Comparison of ENCODE assay signal across 26 cellular contexts in the genomic region with DNA sequence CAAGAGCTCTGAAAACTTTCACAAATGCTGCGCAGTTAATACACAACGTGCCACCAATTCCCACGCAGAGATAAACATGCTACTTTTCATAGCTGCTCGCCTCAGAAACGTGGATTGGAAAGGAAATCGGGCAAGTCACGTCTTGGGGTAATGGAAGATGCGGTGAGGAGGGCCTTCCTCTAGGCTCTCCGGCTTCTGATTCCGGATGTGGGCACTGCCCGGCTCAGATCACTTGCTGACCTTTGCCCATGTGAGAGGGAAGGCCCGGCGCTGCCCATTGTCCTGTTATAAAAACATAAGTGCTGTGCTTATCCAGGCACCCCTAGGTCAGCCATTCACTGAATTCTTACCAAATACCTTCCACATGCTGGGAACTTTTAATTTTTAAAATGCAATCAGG. TPM values are rescaled to one million over a fixed set of nuclear protein-coding genes. Genes with fewer than 3 reads are reported as not detected.
DNase-seq lines count a peak whose midpoint lies in the region; ATAC-seq and TF ChIP-seq lines count a peak whose summit lies in the region.
"Had no signal": no experiment of that assay in that cellular context is flagged by ENCODE, and none has a peak within 500 bp of the region (broad histone marks: within the 10 kb centered on the region; RNA-seq: fewer than 3 reads in every experiment).

No MANE protein-coding gene starts in this region.

- peak overlapping the region; percentile 79 to 99 (median 94) for H3K27ac Mint-ChIP-seq in brain
- H3K27ac Mint-ChIP-seq in progenitor cell of endocrine pancreas, result peak overlapping the region; percentile 97
- H3K27ac Mint-ChIP-seq in activated T-helper 1 cell treated with anti-CD3 and anti-CD28 coated beads, Interleukin-12 subunit alpha, Interleukin-12 subunit beta, Interleukin-2, Interleukin-4 antibody, amounts not matched to agents 30 ng/mL and 10 ng/mL and 1 ng/mL, durations not matched to agents 14 hours and 24 hours and 36 hours, result no peak overlapping the region
- H3K27ac Mint-ChIP-seq: activated naive CD8-positive, alpha-beta T cell treated with anti-CD3 and anti-CD28 coated beads for 36 hours; immature natural killer cell had no signal

- TF ChIP-seq CTCF in brain (conservative IDR thresholded peaks at IDR 0.05) (no peak), progenitor cell of endocrine pancreas (IDR thresholded peaks at IDR 0.05; ENCODE audit: unreplicated experiment) (no peak)

- H3K4me1 Mint-ChIP-seq in brain (peaks cover 74% of the 10 kb centered on the region), progenitor cell of endocrine pancreas (ENCODE audit: low read depth) (peaks cover 17% of the 10 kb centered on the region)
- no peaks in the 10 kb centered on the region for H3K4me1 Mint-ChIP-seq in activated T-helper 1 cell treated with anti-CD3 and anti-CD28 coated beads, Interleukin-12 subunit alpha, Interleukin-12 subunit beta, Interleukin-2, Interleukin-4 antibody, amounts not matched to agents 30 ng/mL and 10 ng/mL and 1 ng/mL, durations not matched to agents 14 hours and 24 hours and 36 hours (ENCODE audit: low read depth)
- H3K4me1 Mint-ChIP-seq: immature natural killer cell had no signal

- intact Hi-C loops in activated T-helper 1 cell treated with anti-CD3 and anti-CD28 coated beads, Interleukin-12 subunit alpha, Interleukin-12 subunit beta, Interleukin-2, Interleukin-4 antibody, amounts not matched to agents 30 ng/mL and 10 ng/mL and 1 ng/mL, durations not matched to agents 14 hours and 24 hours and 36 hours (cut with micrococcal nuclease), result no loop called here

- no peak for ATAC-seq in HG03378 (IDR thresholded peaks at IDR 0.05; ENCODE audit: unreplicated experiment)
- ATAC-seq: activated CD4-positive, CD25-positive, alpha-beta regulatory T cell treated with anti-CD3 and anti-CD28 coated beads, Interleukin-2, amount 50 U/mL, for 24 hours; lower lobe of right lung; naive thymus-derived CD4-positive, alpha-beta T cell; Panc1 had no signal

- H3K36me3 Mint-ChIP-seq in brain (peaks cover 34% of the 10 kb centered on the region), progenitor cell of endocrine pancreas (ENCODE audit: insufficient read depth) (peaks cover 2% of the 10 kb centered on the region)
- H3K36me3 Mint-ChIP-seq in activated T-helper 1 cell treated with anti-CD3 and anti-CD28 coated beads, Interleukin-12 subunit alpha, Interleukin-12 subunit beta, Interleukin-2, Interleukin-4 antibody, amounts not matched to agents 30 ng/mL and 10 ng/mL and 1 ng/mL, durations not matched to agents 14 hours and 24 hours and 36 hours (ENCODE audit: low read depth), result peaks cover 2% of the 10 kb centered on the region
- H3K36me3 Mint-ChIP-seq: activated naive CD8-positive, alpha-beta T cell treated with anti-CD3 and anti-CD28 coated beads for 36 hours; naive thymus-derived CD4-positive, alpha-beta T cell had no signal

- H3K27me3 Mint-ChIP-seq in brain (peaks cover 28% of the 10 kb centered on the region), progenitor cell of endocrine pancreas (peaks cover 21% of the 10 kb centered on the region)
- H3K27me3 Mint-ChIP-seq in activated T-helper 1 cell treated with anti-CD3 and anti-CD28 coated beads, Interleukin-12 subunit alpha, Interleukin-12 subunit beta, Interleukin-2, Interleukin-4 antibody, amounts not matched to agents 30 ng/mL and 10 ng/mL and 1 ng/mL, durations not matched to agents 14 hours and 24 hours and 36 hours (ENCODE audit: insufficient read depth), result peaks cover 52% of the 10 kb centered on the region

- peaks cover 0 to 3% (median 0%) of the 10 kb centered on the region in 5 experiments for H3K9me3 Mint-ChIP-seq in brain
- H3K9me3 Mint-ChIP-seq in progenitor cell of endocrine pancreas (ENCODE audit: low read depth), result no peaks in the 10 kb centered on the region
- no peaks in the 10 kb centered on the region for H3K9me3 Mint-ChIP-seq in activated T-helper 1 cell treated with anti-CD3 and anti-CD28 coated beads, Interleukin-12 subunit alpha, Interleukin-12 subunit beta, Interleukin-2, Interleukin-4 antibody, amounts not matched to agents 30 ng/mL and 10 ng/mL and 1 ng/mL, durations not matched to agents 14 hours and 24 hours and 36 hours
- H3K9me3 Mint-ChIP-seq: activated naive CD8-positive, alpha-beta T cell treated with anti-CD3 and anti-CD28 coated beads for 36 hours had no signal

- H3K4me3 Mint-ChIP-seq in brain (peak overlapping the region; percentile 91 to 99 (median 95)), progenitor cell of endocrine pancreas (ENCODE audit: low read depth) (peak overlapping the region; percentile 97)
- H3K4me3 Mint-ChIP-seq in activated T-helper 1 cell treated with anti-CD3 and anti-CD28 coated beads, Interleukin-12 subunit alpha, Interleukin-12 subunit beta, Interleukin-2, Interleukin-4 antibody, amounts not matched to agents 30 ng/mL and 10 ng/mL and 1 ng/mL, durations not matched to agents 14 hours and 24 hours and 36 hours, result no peak overlapping the region
- H3K4me3 Mint-ChIP-seq: immature natural killer cell had no signal

- DNase-seq in DMS79 treated with DMSO at 0.1 percent for 48 hours (lab: John Stamatoyannopoulos, UW) (peak; percentile 1), DMS79 (lab: John Stamatoyannopoulos, UW) (no peak), kidney tubule cell (ENCODE audit: low spot score) (peak; percentile 7), progenitor cell of endocrine pancreas (ENCODE audit: low spot score, unreplicated experiment) (no peak), COLO668 (lab: John Stamatoyannopoulos, UW; ENCODE audit: unreplicated experiment) (no peak)
- DNase-seq in activated T-helper 1 cell treated with anti-CD3 and anti-CD28 coated beads, Interleukin-12 subunit alpha, Interleukin-12 subunit beta, Interleukin-2, Interleukin-4 antibody, amounts not matched to agents 30 ng/mL and 10 ng/mL and 1 ng/mL, durations not matched to agents 14 hours and 24 hours and 36 hours (ENCODE audit: low spot score), result no peak
- DNase-seq: activated naive CD8-positive, alpha-beta T cell treated with anti-CD3 and anti-CD28 coated beads for 36 hours; activated T-cell treated with anti-CD3 and anti-CD28 coated beads, Interleukin-2, amount 50 U/mL, for 48 hours; AML-193; Calu3; caudate nucleus; dorsolateral prefrontal cortex; immature natural killer cell; lower lobe of right lung; naive thymus-derived CD4-positive, alpha-beta T cell; NCI-H226; psoas muscle; spleen; T-helper 9 cell had no signal

RNA-seq across cellular contexts. Expression of a gene that starts 1.9 kb away (rescaled TPM):
- polyA plus RNA-seq in brain (ENCODE audit: insufficient read depth, low read depth, low replicate concordance), result 11.6 TPM
- total RNA-seq in progenitor cell of endocrine pancreas, result 19.0 and 19.7 TPM in 2 replicates
- not detected in 2 replicates for total RNA-seq in activated T-helper 1 cell treated with anti-CD3 and anti-CD28 coated beads, Interleukin-12 subunit alpha, Interleukin-12 subunit beta, Interleukin-2, Interleukin-4 antibody, amounts not matched to agents 30 ng/mL and 10 ng/mL and 1 ng/mL, durations not matched to agents 14 hours and 24 hours and 36 hours
- total RNA-seq: activated naive CD8-positive, alpha-beta T cell treated with anti-CD3 and anti-CD28 coated beads for 36 hours; Calu3; G401; glomerular endothelial cell; lower lobe of right lung; naive thymus-derived CD4-positive, alpha-beta T cell; spleen; subcutaneous adipose tissue had no signal
- polyA plus RNA-seq: immature natural killer cell; naive thymus-derived CD4-positive, alpha-beta T cell; spleen had no signal

Comparison
In these comparisons a context has a peak if more than half of its experiments do, and no peak if none do; other contexts are left out.
1. DNase-seq: peak in DMS79 treated with DMSO at 0.1 percent for 48 hours (single experiment) and kidney tubule cell (single experiment); none in DMS79 (single experiment), progenitor cell of endocrine pancreas (single experiment), activated T-helper 1 cell treated with anti-CD3 and anti-CD28 coated beads, Interleukin-12 subunit alpha, Interleukin-12 subunit beta, Interleukin-2, Interleukin-4 antibody, amounts not matched to agents 30 ng/mL and 10 ng/mL and 1 ng/mL, durations not matched to agents 14 hours and 24 hours and 36 hours (single experiment) and COLO668 (single experiment).
2. RNA of a gene that starts 1.9 kb away (total RNA-seq): 19.0 to 19.7 TPM in progenitor cell of endocrine pancreas; not detected in activated T-helper 1 cell treated with anti-CD3 and anti-CD28 coated beads, Interleukin-12 subunit alpha, Interleukin-12 subunit beta, Interleukin-2, Interleukin-4 antibody, amounts not matched to agents 30 ng/mL and 10 ng/mL and 1 ng/mL, durations not matched to agents 14 hours and 24 hours and 36 hours; every median in the first group is over 10 times any median in the second.